7 cellular contexts compared by ENCODE assay signal in genomic region chr12:52969396-52969795, GRCh38. TPM values are rescaled to one million over a fixed set of nuclear protein-coding genes. Genes with fewer than 3 reads are reported as not detected.
DNase-seq lines count a peak whose midpoint lies in the region; ATAC-seq and TF ChIP-seq lines count a peak whose summit lies in the region.
"Not testable (repeated sequence)": the region's sequence is repeated elsewhere in the genome, so short reads cannot be mapped to it uniquely, and the experiment has no call there.

No MANE protein-coding gene starts in this region.

- not testable (repeated sequence) for H3K14ac ChIP-seq in mesenchymal stem cell (ENCODE audit: low read length in 2 of 2)

- H4K20me1 ChIP-seq in HCT116 (ENCODE audit: insufficient read depth): not testable (repeated sequence)

- TF ChIP-seq POLR2A in HCT116 (IDR thresholded peaks at IDR 0.05; ENCODE audit: borderline replicate concordance, extremely low read depth, insufficient read depth, insufficient read length): not testable (repeated sequence)

- H3K9me3 ChIP-seq in HCT116 (ENCODE audit: control insufficient read depth in 1 of 2, insufficient read depth in 1 of 2, low read depth in 1 of 2, low read length in 2 of 2); endodermal cell (ENCODE audit: control insufficient read depth, low read length); mesenchymal stem cell (ENCODE audit: control insufficient read depth, low read length): not testable (repeated sequence)

- TF ChIP-seq CTCF in C4-2B (conservative IDR thresholded peaks at IDR 0.05); HCT116 (IDR thresholded peaks at IDR 0.05 in 2 of 3, conservative IDR thresholded peaks at IDR 0.05 in 1 of 3; ENCODE audit: borderline replicate concordance in 1 of 3, insufficient read depth in 1 of 3, low read depth in 2 of 3, low read length in 2 of 3); RWPE1 (conservative IDR thresholded peaks at IDR 0.05; ENCODE audit: low read depth); endodermal cell (conservative IDR thresholded peaks at IDR 0.05); nephron progenitor cell (IDR thresholded peaks at IDR 0.05); type B pancreatic cell (conservative IDR thresholded peaks at IDR 0.05): not testable (repeated sequence)

- H4K8ac ChIP-seq in mesenchymal stem cell (ENCODE audit: low read length): not testable (repeated sequence)

- H3K4me1 Mint-ChIP-seq in endodermal cell (peaks cover 35% of the 10 kb centered on the region), nephron progenitor cell (peaks cover 59% of the 10 kb centered on the region), type B pancreatic cell (ENCODE audit: unreplicated experiment) (peaks cover 35% of the 10 kb centered on the region)

- peak overlapping the region; percentile 28 for H2BK15ac ChIP-seq in mesenchymal stem cell (ENCODE audit: low read depth, poor library complexity, severe bottlenecking)

- peak overlapping the region; percentile 82 for H2AFZ ChIP-seq in HCT116 (ENCODE audit: low read depth, low read length, poor library complexity, severe bottlenecking)
- not testable (repeated sequence) for H2AFZ ChIP-seq in mesenchymal stem cell (ENCODE audit: low read depth, low read length)

- H3K79me2 ChIP-seq in HCT116 (ENCODE audit: insufficient read depth, low read length): not testable (repeated sequence)

- intact Hi-C loops in HCT116 (cut with micrococcal nuclease): not testable (repeated sequence)

- not testable (repeated sequence) for H3K23ac ChIP-seq in mesenchymal stem cell (ENCODE audit: low read length in 2 of 2)

- H2BK120ac ChIP-seq in mesenchymal stem cell (ENCODE audit: low read depth, low read length): not testable (repeated sequence)

- TF ChIP-seq RAD21 in HCT116 (IDR thresholded peaks at IDR 0.05; ENCODE audit: low read depth): not testable (repeated sequence)

- not testable (repeated sequence) for H2BK5ac ChIP-seq in mesenchymal stem cell (ENCODE audit: low read depth, low read length, poor library complexity, severe bottlenecking)

- H4K91ac ChIP-seq in mesenchymal stem cell (ENCODE audit: low read length): not testable (repeated sequence)

- H3K4me2 ChIP-seq in HCT116 (ENCODE audit: low read length): peak overlapping the region; percentile 72
- not testable (repeated sequence) for H3K4me2 ChIP-seq in mesenchymal stem cell (ENCODE audit: low read length, poor library complexity, severe bottlenecking)

- H3K9ac ChIP-seq in HCT116 (ENCODE audit: low read length); endodermal cell (ENCODE audit: extremely low read depth, low read length, poor library complexity, severe bottlenecking); mesenchymal stem cell (ENCODE audit: low read length): not testable (repeated sequence)

- H3K27me3 ChIP-seq in HCT116 (ENCODE audit: insufficient read depth, low read length); endodermal cell (ENCODE audit: control insufficient read depth, insufficient read depth, low read length, poor library complexity, severe bottlenecking): not testable (repeated sequence)
- peaks cover 0 to 21% of the 10 kb centered on the region in 2 experiments for H3K27me3 ChIP-seq in mesenchymal stem cell (ENCODE audit: control insufficient read depth in 1 of 2, insufficient read depth in 1 of 2, low read length in 2 of 2)

- H3K27ac ChIP-seq in C4-2B (peak overlapping the region; percentile 48), HCT116 (ENCODE audit: low read depth, low read length) (peak overlapping the region; percentile 81), RWPE1 (peak overlapping the region; percentile 96)
- H3K27ac ChIP-seq in endodermal cell (ENCODE audit: low read depth, low read length); mesenchymal stem cell (ENCODE audit: low read length, poor library complexity, severe bottlenecking): not testable (repeated sequence)

- not testable (repeated sequence) for H2AK5ac ChIP-seq in mesenchymal stem cell (ENCODE audit: low read length, severe bottlenecking)

- H3K9me2 ChIP-seq in HCT116 (ENCODE audit: insufficient read depth): not testable (repeated sequence)

- not testable (repeated sequence) for H3K79me1 ChIP-seq in mesenchymal stem cell (replicated peaks; ENCODE audit: low read length, poor library complexity, severe bottlenecking)

- not testable (repeated sequence) for H3K4me3 Mint-ChIP-seq in endodermal cell
- H3K4me3 Mint-ChIP-seq in nephron progenitor cell: peak overlapping the region; percentile 9
- H3K4me3 Mint-ChIP-seq in type B pancreatic cell: peak overlapping the region; percentile 55

- WGBS in endodermal cell (ENCODE audit: insufficient coverage in 1 of 2, insufficient read length in 1 of 2), 2 experiments: 89 to 90% methylated on average over 10 to 11 of the region's 11 CpGs
- 66% methylated on average over 11 of the region's 11 CpGs for WGBS in mesenchymal stem cell

- H3K27ac Mint-ChIP-seq in endodermal cell (peak overlapping the region; percentile 85), nephron progenitor cell (peak overlapping the region; percentile 95), type B pancreatic cell (peak overlapping the region; percentile 89)

- H3K36me3 Mint-ChIP-seq in endodermal cell (ENCODE audit: low read depth); nephron progenitor cell (ENCODE audit: low read depth); type B pancreatic cell: not testable (repeated sequence)

- peaks cover 56 to 58% of the 10 kb centered on the region in 2 experiments for H3K4me1 ChIP-seq in HCT116 (ENCODE audit: control insufficient read depth in 1 of 2, insufficient read depth in 2 of 2, low read length in 2 of 2)
- peaks cover 14% of the 10 kb centered on the region for H3K4me1 ChIP-seq in endodermal cell (ENCODE audit: control insufficient read depth, insufficient read depth, low read length)
- peaks cover 15% of the 10 kb centered on the region for H3K4me1 ChIP-seq in mesenchymal stem cell (ENCODE audit: control insufficient read depth, insufficient read depth, low read depth, low read length)

- POLR2A ChIA-PET in HCT116 (lab: Charles Lee): interaction anchor here (0.9 to 5.0 kb wide), 9 partner anchors 11 to 74 kb away, joined by 3 to 63 read pairs (median 3); partner anchors contain the start of genes EIF4B, KRT18 and KRT8
- POLR2A ChIA-PET in RWPE1 (lab: Yijun Ruan, JAX; ENCODE audit: low non-redundant PET): not testable (repeated sequence)

- not testable (repeated sequence) for BruUV-seq in HCT116 (replicated peaks; lab: Mats Ljungman, UMichigan)

- not testable (repeated sequence) for H3K36me3 ChIP-seq in HCT116 (ENCODE audit: control insufficient read depth in 1 of 2, insufficient read depth in 2 of 2, low read length in 2 of 2); endodermal cell (ENCODE audit: control insufficient read depth, insufficient read depth, low read length); mesenchymal stem cell (ENCODE audit: control insufficient read depth in 1 of 2, insufficient read depth in 2 of 2, low read depth in 1 of 2, low read length in 2 of 2)

- RAD21 ChIA-PET in HCT116 (lab: Charles Lee; ENCODE audit: low non-redundant PET in 1 of 2, low total read pairs in 2 of 2, uncharacterized antibody in 2 of 2, unreplicated experiment in 2 of 2): not testable (repeated sequence)

- H3K27me3 Mint-ChIP-seq in endodermal cell (ENCODE audit: insufficient read depth); nephron progenitor cell (ENCODE audit: low read depth, poor library complexity); type B pancreatic cell: not testable (repeated sequence)

- H3K18ac ChIP-seq in mesenchymal stem cell (ENCODE audit: low read depth in 1 of 2, low read length in 2 of 2): not testable (repeated sequence)

- not testable (repeated sequence) for H3K9me3 Mint-ChIP-seq in endodermal cell, nephron progenitor cell, type B pancreatic cell

- CTCF ChIA-PET in HCT116 (lab: Charles Lee): interaction anchor here (0.8 to 6.9 kb wide), 3 partner anchors 8 to 85 kb away, joined by 4 to 35 read pairs (median 16); no protein-coding TSS in a partner anchor
- CTCF ChIA-PET in RWPE1 (lab: Yijun Ruan, JAX): interaction anchor here (0.6 to 0.8 kb wide), 2 partner anchors 84 to 918 kb away, joined by 3 to 4 read pairs; partner anchors contain the start of gene NR4A1

- not testable (repeated sequence) for H3K4me3 ChIP-seq in HCT116 (replicated peaks in 1 of 2; ENCODE audit: low read depth in 1 of 2, low read length in 2 of 2); endodermal cell (ENCODE audit: low read length); mesenchymal stem cell (ENCODE audit: insufficient read depth in 1 of 2, low read depth in 1 of 2, low read length in 2 of 2)

- ATAC-seq in HCT116: not testable (repeated sequence)

- H3K4ac ChIP-seq in mesenchymal stem cell (ENCODE audit: low read depth in 1 of 2, low read length in 2 of 2): not testable (repeated sequence)

- H2BK12ac ChIP-seq in mesenchymal stem cell (ENCODE audit: low read length in 2 of 2): not testable (repeated sequence)

- not testable (repeated sequence) for DNase-seq in HCT116 (ENCODE audit: low read depth, low spot score); RWPE1 (ENCODE audit: low spot score); endodermal cell; mesenchymal stem cell; nephron progenitor cell; type B pancreatic cell (ENCODE audit: extremely low spot score, unreplicated experiment)

RNA-seq across cellular contexts. Expression of gene KRT18, which starts 20.5 kb away (rescaled TPM):
- total RNA-seq in HCT116 (2021; ENCODE audit: unreplicated experiment): 1,229 TPM
- 1,596 and 1,648 TPM in 2 replicates for polyA plus RNA-seq in HCT116 (2012)
- 1,000 to 10,000 TPM in 1 of 2 donors, 100 to 1,000 TPM in 1; 858 to 1,019 TPM for total RNA-seq in endodermal cell
- polyA plus RNA-seq in endodermal cell (2013, experiment 1 of 2): 283 TPM
- polyA plus RNA-seq in endodermal cell (2013, experiment 2 of 2): 352 TPM
- 831 TPM for polyA plus RNA-seq in mesenchymal stem cell (2013, experiment 1 of 2)
- 807 TPM for polyA plus RNA-seq in mesenchymal stem cell (2013, experiment 2 of 2)
- 480 and 1,293 TPM in 2 replicates for total RNA-seq in type B pancreatic cell (ENCODE audit: low replicate concordance)

RNA-seq across cellular contexts. Expression of gene EIF4B, which starts 36.9 kb away (rescaled TPM):
- total RNA-seq in HCT116 (2021; ENCODE audit: unreplicated experiment): 809 TPM
- polyA plus RNA-seq in HCT116 (2012): 589 and 640 TPM in 2 replicates
- 100 to 1,000 TPM; 596 to 655 TPM for total RNA-seq in endodermal cell
- polyA plus RNA-seq in endodermal cell (2013, experiment 1 of 2): 388 TPM
- 341 TPM for polyA plus RNA-seq in endodermal cell (2013, experiment 2 of 2)
- 387 TPM for polyA plus RNA-seq in mesenchymal stem cell (2013, experiment 1 of 2)
- 364 TPM for polyA plus RNA-seq in mesenchymal stem cell (2013, experiment 2 of 2)
- 450 and 521 TPM in 2 replicates for total RNA-seq in type B pancreatic cell (ENCODE audit: low replicate concordance)
